ENCODE assay signal across 8 cellular contexts in genomic region chr15:84653910-84654688, GRCh38. TPM values are rescaled to one million over a fixed set of nuclear protein-coding genes. Genes with fewer than 3 reads are reported as not detected.
A peak's percentile ranks its signal among the peaks of the same experiment; 100 is the strongest.
DNase-seq lines count a peak whose midpoint lies in the region; ATAC-seq and TF ChIP-seq lines count a peak whose summit lies in the region.

Gene WDR73 (minus strand): TSS chr15:84654283. CDS start chr15:84654274, 9 bp downstream.

- peak; percentile 74 for ATAC-seq in CD4-positive, alpha-beta T cell (ENCODE audit: poor library complexity)
- peak; percentile 80 for ATAC-seq in GM19455 (IDR thresholded peaks at IDR 0.05; ENCODE audit: unreplicated experiment)

- intact Hi-C loops in CD4-positive, alpha-beta T cell (cut with DNase I, micrococcal nuclease) = loop anchor here (1.0 to 10.0 kb wide), 13 partner anchors 21 to 1141 kb away; partner anchors contain the start of genes KLHL25 (in 1 of the 2), SEC11A (in 1 of the 2) and ZNF592 (in 1 of the 2)

- peak; percentile 95 to 98 (median 96) for DNase-seq in CD4-positive, alpha-beta T cell
- peak; percentile 86 to 95 for DNase-seq in HL-60 (ENCODE audit: low read depth in 1 of 2, low spot score in 1 of 2)
- peak; percentile 94 for DNase-seq in NK-92 treated with Interleukin-12 subunit alpha and Interleukin-12 subunit beta, amount 100 ng/mL, for 24 hours (lab: John Stamatoyannopoulos, UW)
- DNase-seq in effector memory CD4-positive, alpha-beta T cell = peak; percentile 94 to 98 (median 94)
- peak; percentile 96 to 97 for DNase-seq in lung microvascular endothelial cell (ENCODE audit: low read depth in 2 of 2)
- DNase-seq in stimulated activated CD4-positive, alpha-beta T cell treated with anti-CD3 and anti-CD28 coated beads, TNF-alpha, amount 100 ng/mL, for 48 hours (ENCODE audit: low read depth in 3 of 3) = peak; percentile 94 to 96 (median 95)

- peaks cover 18% of the 10 kb centered on the region for H3K36me3 ChIP-seq in effector memory CD4-positive, alpha-beta T cell (ENCODE audit: control insufficient read depth, insufficient read depth, low read length)

- H3K27ac ChIP-seq in CD4-positive, alpha-beta T cell (ENCODE audit: low read depth, low read length) = peak within 1 kb of the TSS; percentile 82
- peak within 1 kb of the TSS; percentile 92 for H3K27ac ChIP-seq in HL-60 (replicated peaks)
- H3K27ac ChIP-seq in effector memory CD4-positive, alpha-beta T cell (ENCODE audit: insufficient read depth, low read length, poor library complexity, severe bottlenecking) = peak within 1 kb of the TSS; percentile 93

- peaks cover 22% of the 10 kb centered on the region for H3K36me3 Mint-ChIP-seq in CD4-positive, alpha-beta T cell (ENCODE audit: low read depth)

- peaks cover 28% of the 10 kb centered on the region for H3K4me1 ChIP-seq in effector memory CD4-positive, alpha-beta T cell (ENCODE audit: control insufficient read depth, insufficient read depth, low read length, poor library complexity, severe bottlenecking)

- H3K27me3 ChIP-seq in CD4-positive, alpha-beta T cell (ENCODE audit: control insufficient read depth, insufficient read depth, low read length) = no peaks in the 10 kb centered on the region
- H3K27me3 ChIP-seq in HL-60 (ENCODE audit: insufficient read depth, poor library complexity, severe bottlenecking) = no peaks in the 10 kb centered on the region
- H3K27me3 ChIP-seq in effector memory CD4-positive, alpha-beta T cell (replicated peaks; ENCODE audit: control insufficient read depth, insufficient read depth, low read length, poor library complexity, severe bottlenecking) = no peaks in the 10 kb centered on the region

- H3K27ac Mint-ChIP-seq in CD4-positive, alpha-beta T cell = peak within 1 kb of the TSS; percentile 93

- POLR2A ChIA-PET in CD4-positive, alpha-beta T cell (lab: Charles Lee) = interaction anchor here (0.6 to 6.9 kb wide), 32 partner anchors 9 to 726 kb away, joined by 3 to 79 read pairs (median 4); partner anchors contain the start of genes AKAP13, PDE8A, SEC11A and ZNF592
- POLR2A ChIA-PET in activated CD8-positive, alpha-beta memory T cell treated with anti-CD3 and anti-CD28 coated beads for 36 hours (lab: Charles Lee) = interaction anchor here (0.6 to 1.4 kb wide), 7 partner anchors 20 to 83 kb away, joined by 3 to 5 read pairs (median 4); partner anchors contain the start of gene SEC11A

- H3K4me3 Mint-ChIP-seq in CD4-positive, alpha-beta T cell = peak within 1 kb of the TSS; percentile 99

- peaks cover 53% of the 10 kb centered on the region for H3K4me1 Mint-ChIP-seq in CD4-positive, alpha-beta T cell (ENCODE audit: low read depth)

- H3K27me3 Mint-ChIP-seq in CD4-positive, alpha-beta T cell = no peaks in the 10 kb centered on the region

- no peak for TF ChIP-seq CTCF in CD4-positive, alpha-beta T cell (IDR thresholded peaks at IDR 0.05)
- no peak for TF ChIP-seq CTCF in HL-60 (IDR thresholded peaks at IDR 0.05; ENCODE audit: insufficient read depth, low read length)

- CTCF ChIA-PET in CD4-positive, alpha-beta T cell (lab: Charles Lee) = interaction anchor here (0.9 to 2.1 kb wide), 8 partner anchors 20 to 274 kb away, joined by 3 to 8 read pairs (median 4); partner anchors contain the start of gene ZSCAN2
- CTCF ChIA-PET in activated CD8-positive, alpha-beta memory T cell treated with anti-CD3 and anti-CD28 coated beads for 36 hours (lab: Charles Lee) = interaction anchor here (0.8 to 2.1 kb wide), 12 partner anchors 11 to 274 kb away, joined by 3 to 12 read pairs (median 4); no protein-coding TSS in a partner anchor

- no peaks in the 10 kb centered on the region for H3K9me3 ChIP-seq in CD4-positive, alpha-beta T cell (ENCODE audit: control insufficient read depth, low read length)
- H3K9me3 ChIP-seq in effector memory CD4-positive, alpha-beta T cell (ENCODE audit: control insufficient read depth, low read length) = no peaks in the 10 kb centered on the region

- peak within 1 kb of the TSS; percentile 85 for H3K4me3 ChIP-seq in HL-60 (replicated peaks; ENCODE audit: insufficient read depth, low read length)
- H3K4me3 ChIP-seq in effector memory CD4-positive, alpha-beta T cell (ENCODE audit: insufficient read depth, low read depth, low read length, poor library complexity, severe bottlenecking) = peak within 1 kb of the TSS; percentile 89

- H3K9me3 Mint-ChIP-seq in CD4-positive, alpha-beta T cell = no peaks in the 10 kb centered on the region

RNA-seq across cellular contexts. Expression of gene WDR73, which starts in this region (rescaled TPM):
- 10 to 100 TPM; 17.8 to 23.7 TPM for total RNA-seq in CD4-positive, alpha-beta T cell
- 10 to 100 TPM; 21.6 to 25.2 TPM for total RNA-seq in activated CD8-positive, alpha-beta memory T cell treated with anti-CD3 and anti-CD28 coated beads for 36 hours
- 16.8 and 17.3 TPM in 2 replicates for total RNA-seq in lung microvascular endothelial cell

Comparison
In these comparisons a context has a peak if more than half of its experiments do, and no peak if none do; other contexts are left out.
1. Peak in every context shown above with its lines: DNase-seq, ATAC-seq, H3K4me3 ChIP-seq and H3K27ac ChIP-seq.